ENCODE assay signal across 1 cellular context in the genomic region with DNA sequence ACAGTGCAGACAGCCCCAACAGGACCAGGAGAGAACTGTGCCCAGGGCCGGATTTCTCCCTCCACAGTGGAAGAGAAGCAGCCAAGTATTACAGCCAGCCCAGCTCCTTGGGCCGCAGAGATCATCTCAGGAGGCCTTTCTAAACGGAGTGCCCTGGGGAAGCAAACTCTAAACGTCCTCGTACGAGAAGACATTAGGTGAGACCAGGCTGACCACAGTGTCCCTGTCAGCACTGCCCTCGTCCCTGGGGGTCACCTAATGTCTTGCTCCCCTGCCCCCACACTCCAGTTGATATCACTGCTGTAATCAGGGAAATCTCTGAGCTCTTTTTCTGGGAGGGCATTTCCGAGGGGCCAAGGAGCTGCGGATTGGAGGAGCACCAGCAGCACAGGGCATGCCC.
A peak's percentile ranks its signal among the peaks of the same experiment; 100 is the strongest.
TF ChIP-seq lines count a peak whose summit lies in the region.

No MANE protein-coding gene starts in this region.

TF ChIP-seq in K562, 482 proteins besides CTCF, POLR2A, EP300 and RAD21:
- TF ChIP-seq RAD51 (IDR thresholded peaks at IDR 0.05; ENCODE audit: borderline replicate concordance, low read depth) (no peak), MLX (CRISPR knock-in tag; conservative IDR thresholded peaks at IDR 0.05) (peak in 1 of 2 experiments; percentile 75; a peak in 1 of 4 replicates), HMGXB4 (CRISPR knock-in tag; IDR thresholded peaks at IDR 0.05) (peak; percentile 64; the same call in 1 of the 2 replicates), E2F1 (CRISPR knock-in tag; IDR thresholded peaks at IDR 0.05) (peak; percentile 31; the same call in 1 of the 2 replicates)
- TF ChIP-seq, protein P1, sequence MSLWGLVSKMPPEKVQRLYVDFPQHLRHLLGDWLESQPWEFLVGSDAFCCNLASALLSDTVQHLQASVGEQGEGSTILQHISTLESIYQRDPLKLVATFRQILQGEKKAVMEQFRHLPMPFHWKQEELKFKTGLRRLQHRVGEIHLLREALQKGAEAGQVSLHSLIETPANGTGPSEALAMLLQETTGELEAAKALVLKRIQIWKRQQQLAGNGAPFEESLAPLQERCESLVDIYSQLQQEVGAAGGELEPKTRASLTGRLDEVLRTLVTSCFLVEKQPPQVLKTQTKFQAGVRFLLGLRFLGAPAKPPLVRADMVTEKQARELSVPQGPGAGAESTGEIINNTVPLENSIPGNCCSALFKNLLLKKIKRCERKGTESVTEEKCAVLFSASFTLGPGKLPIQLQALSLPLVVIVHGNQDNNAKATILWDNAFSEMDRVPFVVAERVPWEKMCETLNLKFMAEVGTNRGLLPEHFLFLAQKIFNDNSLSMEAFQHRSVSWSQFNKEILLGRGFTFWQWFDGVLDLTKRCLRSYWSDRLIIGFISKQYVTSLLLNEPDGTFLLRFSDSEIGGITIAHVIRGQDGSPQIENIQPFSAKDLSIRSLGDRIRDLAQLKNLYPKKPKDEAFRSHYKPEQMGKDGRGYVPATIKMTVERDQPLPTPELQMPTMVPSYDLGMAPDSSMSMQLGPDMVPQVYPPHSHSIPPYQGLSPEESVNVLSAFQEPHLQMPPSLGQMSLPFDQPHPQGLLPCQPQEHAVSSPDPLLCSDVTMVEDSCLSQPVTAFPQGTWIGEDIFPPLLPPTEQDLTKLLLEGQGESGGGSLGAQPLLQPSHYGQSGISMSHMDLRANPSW (CRISPR knock-in tag; IDR thresholded peaks at IDR 0.05), result peak; percentile 90; the same call in 1 of the 2 replicates
TF ChIP-seq in K562: peak in this region for 4.
